Comparison of ENCODE assay signal across 1 cellular context in the genomic region with DNA sequence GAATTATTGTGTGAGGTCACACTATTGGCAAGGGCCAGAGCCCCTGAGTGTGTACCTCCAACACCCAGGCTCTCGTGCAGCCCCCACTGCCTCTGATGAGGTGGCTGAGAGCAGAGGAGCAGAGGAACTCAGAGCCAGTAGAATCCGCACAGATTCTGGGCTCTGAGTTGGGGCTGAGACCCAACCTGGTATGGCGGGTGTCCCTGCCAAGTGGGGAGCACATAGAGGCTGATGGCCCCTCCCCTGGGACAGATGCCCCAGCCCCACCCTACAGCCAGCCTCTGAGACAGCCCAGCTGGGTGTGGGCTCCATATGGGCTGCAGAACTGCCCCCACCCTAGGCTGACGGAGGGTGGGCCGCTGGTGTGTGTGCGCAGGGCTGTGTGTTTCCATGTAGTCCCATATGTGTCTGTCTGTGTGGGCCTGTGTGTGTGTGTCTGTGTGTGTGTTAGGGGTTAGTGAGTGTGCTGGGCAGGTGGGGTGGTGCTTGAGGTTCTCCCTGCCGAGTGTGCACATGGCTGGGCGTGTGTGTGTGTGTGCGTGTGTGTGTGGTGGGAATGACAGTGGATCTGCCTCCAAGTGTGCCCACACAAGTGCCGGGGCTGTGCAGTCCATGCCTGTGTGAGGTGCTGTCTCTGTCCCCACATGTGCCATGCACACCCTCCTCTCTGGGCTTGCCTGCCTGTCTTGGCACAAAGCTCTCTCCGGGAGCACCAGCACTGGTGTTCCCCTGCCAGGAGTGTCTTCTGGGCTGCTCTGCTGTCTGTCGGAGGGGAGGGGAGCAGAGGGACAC.
TF ChIP-seq lines count a peak whose summit lies in the region.

No MANE protein-coding gene starts in this region.

TF ChIP-seq in GM23338, 12 proteins besides CTCF, POLR2A, EP300 and RAD21:
- TF ChIP-seq ZNF462 (CRISPR knock-in tag; IDR thresholded peaks at IDR 0.05) (no peak), EZH2 (IDR thresholded peaks at IDR 0.05; ENCODE audit: low read depth, unreplicated experiment) (no peak), EZH2phosphoT487 (IDR thresholded peaks at IDR 0.05; ENCODE audit: unreplicated experiment) (no peak), CREB1 (CRISPR knock-in tag; IDR thresholded peaks at IDR 0.05; ENCODE audit: low read depth) (no peak), JUNB (IDR thresholded peaks at IDR 0.05; ENCODE audit: unreplicated experiment) (no peak), ZNF114 (CRISPR knock-in tag; IDR thresholded peaks at IDR 0.05) (no peak), NANOG (IDR thresholded peaks at IDR 0.05; ENCODE audit: borderline replicate concordance) (no peak), ZNF331 (CRISPR knock-in tag; IDR thresholded peaks at IDR 0.05; ENCODE audit: low read depth) (no peak), POLR2AphosphoS5 (IDR thresholded peaks at IDR 0.05; ENCODE audit: low read depth) (no peak), STAT1 (IDR thresholded peaks at IDR 0.05; ENCODE audit: unreplicated experiment) (no peak)
- TF ChIP-seq, protein P1, sequence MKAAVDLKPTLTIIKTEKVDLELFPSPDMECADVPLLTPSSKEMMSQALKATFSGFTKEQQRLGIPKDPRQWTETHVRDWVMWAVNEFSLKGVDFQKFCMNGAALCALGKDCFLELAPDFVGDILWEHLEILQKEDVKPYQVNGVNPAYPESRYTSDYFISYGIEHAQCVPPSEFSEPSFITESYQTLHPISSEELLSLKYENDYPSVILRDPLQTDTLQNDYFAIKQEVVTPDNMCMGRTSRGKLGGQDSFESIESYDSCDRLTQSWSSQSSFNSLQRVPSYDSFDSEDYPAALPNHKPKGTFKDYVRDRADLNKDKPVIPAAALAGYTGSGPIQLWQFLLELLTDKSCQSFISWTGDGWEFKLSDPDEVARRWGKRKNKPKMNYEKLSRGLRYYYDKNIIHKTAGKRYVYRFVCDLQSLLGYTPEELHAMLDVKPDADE (IDR thresholded peaks at IDR 0.05), result no peak
- TF ChIP-seq, protein P2, sequence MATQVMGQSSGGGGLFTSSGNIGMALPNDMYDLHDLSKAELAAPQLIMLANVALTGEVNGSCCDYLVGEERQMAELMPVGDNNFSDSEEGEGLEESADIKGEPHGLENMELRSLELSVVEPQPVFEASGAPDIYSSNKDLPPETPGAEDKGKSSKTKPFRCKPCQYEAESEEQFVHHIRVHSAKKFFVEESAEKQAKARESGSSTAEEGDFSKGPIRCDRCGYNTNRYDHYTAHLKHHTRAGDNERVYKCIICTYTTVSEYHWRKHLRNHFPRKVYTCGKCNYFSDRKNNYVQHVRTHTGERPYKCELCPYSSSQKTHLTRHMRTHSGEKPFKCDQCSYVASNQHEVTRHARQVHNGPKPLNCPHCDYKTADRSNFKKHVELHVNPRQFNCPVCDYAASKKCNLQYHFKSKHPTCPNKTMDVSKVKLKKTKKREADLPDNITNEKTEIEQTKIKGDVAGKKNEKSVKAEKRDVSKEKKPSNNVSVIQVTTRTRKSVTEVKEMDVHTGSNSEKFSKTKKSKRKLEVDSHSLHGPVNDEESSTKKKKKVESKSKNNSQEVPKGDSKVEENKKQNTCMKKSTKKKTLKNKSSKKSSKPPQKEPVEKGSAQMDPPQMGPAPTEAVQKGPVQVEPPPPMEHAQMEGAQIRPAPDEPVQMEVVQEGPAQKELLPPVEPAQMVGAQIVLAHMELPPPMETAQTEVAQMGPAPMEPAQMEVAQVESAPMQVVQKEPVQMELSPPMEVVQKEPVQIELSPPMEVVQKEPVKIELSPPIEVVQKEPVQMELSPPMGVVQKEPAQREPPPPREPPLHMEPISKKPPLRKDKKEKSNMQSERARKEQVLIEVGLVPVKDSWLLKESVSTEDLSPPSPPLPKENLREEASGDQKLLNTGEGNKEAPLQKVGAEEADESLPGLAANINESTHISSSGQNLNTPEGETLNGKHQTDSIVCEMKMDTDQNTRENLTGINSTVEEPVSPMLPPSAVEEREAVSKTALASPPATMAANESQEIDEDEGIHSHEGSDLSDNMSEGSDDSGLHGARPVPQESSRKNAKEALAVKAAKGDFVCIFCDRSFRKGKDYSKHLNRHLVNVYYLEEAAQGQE (IDR thresholded peaks at IDR 0.05; ENCODE audit: unreplicated experiment), result no peak
TF ChIP-seq in GM23338: peak in this region for 0.
